1 cellular context compared by ENCODE assay signal in genomic region chr2:150371066-150371812, GRCh38.
TF ChIP-seq lines count a peak whose summit lies in the region.

No MANE protein-coding gene starts in this region.

TF ChIP-seq in liver, 16 proteins besides CTCF, POLR2A, EP300 and RAD21:
- TF ChIP-seq HNF4G (IDR thresholded peaks at IDR 0.05) (peak; percentile 68), FOXA1 (IDR thresholded peaks at IDR 0.05) (no peak), ATF3 (IDR thresholded peaks at IDR 0.05) (peak; percentile 82), RXRA (IDR thresholded peaks at IDR 0.05) (peak; percentile 97 to 98), YY1 (IDR thresholded peaks at IDR 0.05) (peak; percentile 73), ZBTB33 (IDR thresholded peaks at IDR 0.05) (no peak), JUND (IDR thresholded peaks at IDR 0.05) (peak; percentile 75 to 79), HNF4A (conservative IDR thresholded peaks at IDR 0.05) (peak; percentile 89 to 91), EGR1 (IDR thresholded peaks at IDR 0.05; ENCODE audit: low read depth in 2 of 2) (peak in 1 of 2 donors; percentile 61), REST (IDR thresholded peaks at IDR 0.05) (no peak), GABPA (IDR thresholded peaks at IDR 0.05 in 1 of 2, conservative IDR thresholded peaks at IDR 0.05 in 1 of 2) (no peak), SP1 (IDR thresholded peaks at IDR 0.05) (peak; percentile 95), FOXA2 (IDR thresholded peaks at IDR 0.05) (peak; percentile 57), TAF1 (conservative IDR thresholded peaks at IDR 0.05) (no peak), MAX (IDR thresholded peaks at IDR 0.05) (peak; percentile 74), NR2F2 (IDR thresholded peaks at IDR 0.05) (no peak)
TF ChIP-seq in liver: peak in this region for 10.
